ENCODE assay signal across 8 cellular contexts in the genomic region with DNA sequence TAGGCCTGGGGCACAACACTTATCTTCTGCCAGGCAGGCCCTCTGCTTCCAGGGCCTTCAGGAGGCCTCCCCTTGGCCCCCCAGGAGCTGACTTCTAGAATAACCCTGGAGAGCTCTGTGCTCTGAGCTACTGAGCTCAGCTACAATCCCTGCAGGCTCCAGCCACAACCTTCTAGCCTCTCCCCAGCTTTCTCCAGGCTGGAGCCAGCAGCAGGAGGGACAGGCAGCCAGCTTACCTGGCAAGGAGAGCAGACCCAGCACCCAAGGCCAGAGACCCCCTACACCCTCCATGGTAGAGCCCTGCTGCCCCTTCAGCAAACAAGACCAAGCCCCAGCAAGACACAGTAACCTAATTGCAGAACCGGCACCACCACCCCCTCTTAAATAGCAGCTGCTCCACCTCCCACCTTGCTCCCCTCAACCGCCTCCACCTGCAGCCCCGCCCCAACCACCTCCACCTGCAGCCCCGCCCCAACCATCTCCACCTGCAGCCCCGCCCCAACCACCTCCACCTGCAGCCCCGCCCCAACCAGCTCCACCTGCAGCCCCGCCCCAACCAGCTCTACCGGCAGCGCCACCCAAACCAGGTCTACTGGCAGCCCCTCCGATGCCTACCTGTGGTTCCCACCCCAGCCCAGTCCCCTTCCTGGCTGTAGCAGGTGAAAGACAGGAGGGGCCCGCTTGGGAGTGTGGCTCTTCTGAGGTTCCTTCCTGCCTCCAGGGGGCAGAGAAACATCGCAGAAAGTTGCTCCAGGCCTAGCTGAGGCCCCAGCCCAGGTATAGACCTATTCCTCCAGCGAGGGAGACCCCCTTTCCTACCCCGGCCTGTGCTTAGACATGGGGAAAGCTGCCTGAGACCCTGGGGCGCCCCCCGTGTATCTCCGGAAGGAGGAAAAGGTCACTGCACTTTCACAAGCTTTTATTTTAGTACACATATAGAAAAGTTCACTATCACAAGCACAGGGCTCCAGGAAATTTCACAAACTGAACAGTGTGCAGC. TPM values are rescaled to one million over a fixed set of nuclear protein-coding genes. Genes with fewer than 3 reads are reported as not detected.
DNase-seq lines count a peak whose midpoint lies in the region; ATAC-seq and TF ChIP-seq lines count a peak whose summit lies in the region.

A gene (minus strand): TSS at position 357 of the 1,000 bp plus-strand sequence. CDS start 66 bp downstream, at position 291.

- H3K4me1 ChIP-seq in adipocyte (ENCODE audit: control insufficient read depth, insufficient read depth, low read length): no peaks in the 10 kb centered on the region

- TF ChIP-seq CTCF in GM10266 (IDR thresholded peaks at IDR 0.05; ENCODE audit: control insufficient read depth, insufficient read depth, low read depth, missing control alignments): peak; percentile 79

- peaks cover 38% of the 10 kb centered on the region for H3K27me3 ChIP-seq in adipocyte (replicated peaks; ENCODE audit: control insufficient read depth, insufficient read depth, low read length)

- H3K9me3 ChIP-seq in adipocyte (ENCODE audit: control insufficient read depth, low read length): no peaks in the 10 kb centered on the region

- DNase-seq in GM10266 (ENCODE audit: extremely low spot score) (peak; percentile 80), SK-N-DZ (ENCODE audit: low spot score) (peak; percentile 53), adipocyte (ENCODE audit: low read depth) (peak; percentile 46), iPS DF 19.7 (ENCODE audit: low read depth, low spot score) (peak; percentile 78), NCI-H1048 (lab: John Stamatoyannopoulos, UW) (no peak)
- peak; percentile 69 for DNase-seq in stimulated activated CD4-positive, alpha-beta T cell treated with anti-CD3 and anti-CD28 coated beads, Interleukin-4, amount 100 ng/mL, for 24 hours

- ATAC-seq in HG03460 (IDR thresholded peaks at IDR 0.05; ENCODE audit: unreplicated experiment): peak; percentile 38
- no peak for ATAC-seq in GM21737 (IDR thresholded peaks at IDR 0.05; ENCODE audit: unreplicated experiment)

- no peak within 1 kb of the TSS for H3K4me3 ChIP-seq in adipocyte (ENCODE audit: low read length)

- H3K9ac ChIP-seq in adipocyte (ENCODE audit: low read length): no peak within 1 kb of the TSS

- no peaks in the 10 kb centered on the region for H3K36me3 ChIP-seq in adipocyte (ENCODE audit: control insufficient read depth, insufficient read depth, low read length, severe bottlenecking)

RNA-seq across cellular contexts. Expression of the gene that starts here (rescaled TPM):
- not detected in 2 replicates for polyA plus RNA-seq in SK-N-DZ (2014; cell fraction: cytosol; rRNA removed)
- polyA plus RNA-seq in SK-N-DZ (2014; cell fraction: nucleus; rRNA removed): not detected in 2 replicates
